Comparison of ENCODE assay signal across 9 cellular contexts in the genomic region with DNA sequence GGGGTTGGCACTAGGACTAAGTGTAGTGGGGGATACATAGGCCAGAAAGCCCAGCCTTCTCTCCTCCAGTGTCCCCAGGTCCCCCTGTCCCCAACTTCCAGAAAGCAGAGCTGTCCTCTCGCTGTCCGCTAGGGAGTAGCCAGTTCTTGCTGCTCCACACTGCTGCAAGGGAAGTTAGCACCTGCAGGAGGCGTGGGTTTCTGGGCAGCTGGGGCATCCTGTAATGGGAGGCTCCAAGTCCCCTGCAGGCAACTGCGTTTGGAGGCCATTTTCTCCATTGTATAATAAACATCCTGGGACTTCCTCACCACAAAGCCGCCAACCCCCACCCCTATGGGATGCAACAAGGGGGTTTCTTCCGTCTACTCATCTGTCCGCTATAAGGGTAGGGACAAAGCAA. TPM values are rescaled to one million over a fixed set of nuclear protein-coding genes. Genes with fewer than 3 reads are reported as not detected.
A peak's percentile ranks its signal among the peaks of the same experiment; 100 is the strongest.
DNase-seq lines count a peak whose midpoint lies in the region; ATAC-seq, FAIRE-seq and TF ChIP-seq lines count a peak whose summit lies in the region.
"Had no signal": no experiment of that assay in that cellular context is flagged by ENCODE, and none has a peak within 500 bp of the region (broad histone marks: within the 10 kb centered on the region; RNA-seq: fewer than 3 reads in every experiment).

No MANE protein-coding gene starts in this region.

- H2BK12ac ChIP-seq in H9 (ENCODE audit: insufficient read length, low read depth, low read length), result no peak overlapping the region

- no peak overlapping the region for H3K18ac ChIP-seq in H9 (ENCODE audit: insufficient read length, low read depth, low read length)

- H4K20me1 ChIP-seq in H9 (ENCODE audit: control insufficient read depth, insufficient read depth, insufficient read length), result no peaks in the 10 kb centered on the region

- no peak overlapping the region for H3T11ph ChIP-seq in H9 (ENCODE audit: low read length)

- H2BK5ac ChIP-seq in H9 (ENCODE audit: insufficient read length, low read length), result no peak overlapping the region

- H3K9me3 Mint-ChIP-seq in H9, result peaks cover 3% of the 10 kb centered on the region in 2 experiments; a peak in 2 of 5 replicates

- ATAC-seq in A549, result peak; percentile 87 to 93
- ATAC-seq in SK-N-SH treated with all-trans-retinoic acid at 6 μM for 48 hours, result peak; percentile 58
- no peak for ATAC-seq in GM21390 (IDR thresholded peaks at IDR 0.05; ENCODE audit: unreplicated experiment)
- ATAC-seq in gastroesophageal sphincter, result no peak
- ATAC-seq: GM12878 had no signal

- POLR2A ChIA-PET in A549 (lab: Yijun Ruan, JAX), result no interaction called here

- H3K79me2 ChIP-seq in H9 (ENCODE audit: insufficient read depth, low read length), result no peaks in the 10 kb centered on the region

- H2AFZ ChIP-seq in H9 (ENCODE audit: low read length), result no peak overlapping the region

- H3K4me1 Mint-ChIP-seq in H9, result peaks cover 29 to 38% of the 10 kb centered on the region in 2 experiments

- no peak overlapping the region for H3K9ac ChIP-seq in H9 (ENCODE audit: extremely low read depth, insufficient read length, low read length)
- H3K9ac ChIP-seq in iPS-15b (ENCODE audit: low read depth, low read length), result no peak overlapping the region

- no peak overlapping the region for H2BK15ac ChIP-seq in H9 (ENCODE audit: low read depth, low read length)

- no peak overlapping the region for H4K5ac ChIP-seq in H9 (ENCODE audit: insufficient read length, low read depth, low read length)

- H3K23me2 ChIP-seq in H9 (ENCODE audit: insufficient read length, low read depth, low read length, poor library complexity, severe bottlenecking), result peaks cover 16% of the 10 kb centered on the region

- peak; percentile 18 to 21; a peak in 1 of 5 replicates for TF ChIP-seq RAD21 in A549 (conservative IDR thresholded peaks at IDR 0.05 in 1 of 2, IDR thresholded peaks at IDR 0.05 in 1 of 2)

- peak overlapping the region in 2 of 3 experiments; percentile 9 to 59; a peak in 1 of 7 replicates for H3K27ac Mint-ChIP-seq in H9

- no peak overlapping the region for H4K8ac ChIP-seq in H9 (replicated peaks; ENCODE audit: insufficient read length, low read depth, low read length)

- no peak overlapping the region for H4K91ac ChIP-seq in H9 (ENCODE audit: insufficient read length, low read depth, low read length)

- DNase-seq in A549 (ENCODE audit: low read depth in 1 of 2, low spot score in 1 of 2), result peak; percentile 73 to 89
- peak; percentile 98 for DNase-seq in H9
- DNase-seq in effector CD4-positive, alpha-beta T cell, result no peak
- no peak for DNase-seq in mesenteric fat pad (ENCODE audit: low spot score)

- 0 out of 3 replicates have a peak, but pooled peaks cover 2% of the 10 kb centered on the region for H3K4me1 ChIP-seq in A549
- no peaks in the 10 kb centered on the region; the same call in 1 of the 2 replicates for H3K4me1 ChIP-seq in H9 (ENCODE audit: insufficient read depth, low read length)
- H3K4me1 ChIP-seq in iPS-15b (ENCODE audit: control insufficient read depth, insufficient read depth, low read length), result peaks cover 18% of the 10 kb centered on the region
- peaks cover 0 to 23% (median 16%) of the 10 kb centered on the region in 3 donors for H3K4me1 ChIP-seq in gastroesophageal sphincter

- WGBS in A549 (ENCODE audit: missing lambda C conversion rate), result 45% methylated on average over 7 of the region's 7 CpGs
- no CpG with 5 or more reads among the region's 7 CpGs for WGBS in H9 (ENCODE audit: extremely low coverage, insufficient read length, low lambda C conversion rate)
- 59 to 73% methylated on average over 3 of the region's 7 CpGs for WGBS in gastroesophageal sphincter (ENCODE audit: low coverage in 1 of 2), 2 donors

- no peak overlapping the region for H2BK120ac ChIP-seq in H9 (ENCODE audit: low read depth, low read length, poor library complexity, severe bottlenecking)

- no peak overlapping the region for H3K23ac ChIP-seq in H9 (ENCODE audit: insufficient read length, low read depth, low read length)

- no peaks in the 10 kb centered on the region for H3K79me1 ChIP-seq in H9 (ENCODE audit: insufficient read depth, low read depth, low read length, poor library complexity, severe bottlenecking)

- no peak overlapping the region for H3K14ac ChIP-seq in H9 (ENCODE audit: insufficient read depth, low read length)

- H3K36me3 ChIP-seq in iPS-15b (ENCODE audit: control insufficient read depth, insufficient read depth, low read length) (peaks cover 3% of the 10 kb centered on the region), gastroesophageal sphincter (no peaks in the 10 kb centered on the region)

- H3K27me3 Mint-ChIP-seq in H9 (ENCODE audit: low read depth), result peaks cover 64% of the 10 kb centered on the region

- no peak overlapping the region for H3K27ac ChIP-seq in A549
- H3K27ac ChIP-seq in H9 (ENCODE audit: insufficient read length, low read depth, low read length), result no peak overlapping the region
- no peak overlapping the region for H3K27ac ChIP-seq in gastroesophageal sphincter

- peaks cover 0 to 4% (median 3%) of the 10 kb centered on the region in 3 experiments; a peak in 2 of 7 replicates for H3K36me3 Mint-ChIP-seq in H9 (ENCODE audit: insufficient read depth in 1 of 3, low read depth in 3 of 3)

- TF ChIP-seq EP300 in A549 (IDR thresholded peaks at IDR 0.05) (no peak), gastroesophageal sphincter (IDR thresholded peaks at IDR 0.05) (no peak)

- H2AK5ac ChIP-seq in H9 (ENCODE audit: insufficient read length, low read length), result no peak overlapping the region

- CTCF ChIA-PET in A549 (lab: Yijun Ruan, JAX), result interaction anchor here (0.6 to 32.4 kb wide), 5 partner anchors 10 to 28 kb away, joined by 3 to 460 read pairs (median 5); no protein-coding TSS in a partner anchor

- H2BK20ac ChIP-seq in H9 (ENCODE audit: low read depth, low read length, poor library complexity, severe bottlenecking), result no peak overlapping the region

- H3K27me3 ChIP-seq in H9 (ENCODE audit: insufficient read depth, low read length), result peaks cover 5% of the 10 kb centered on the region; the same call in 1 of the 2 replicates
- H3K27me3 ChIP-seq in iPS-15b (ENCODE audit: control insufficient read depth, insufficient read depth, low read length), result peaks cover 23% of the 10 kb centered on the region
- H3K27me3 ChIP-seq in gastroesophageal sphincter, result peaks cover 68% of the 10 kb centered on the region

- no peak for FAIRE-seq in A549 (lab: Jason Lieb, UNC)
- FAIRE-seq: GM12878 had no signal

- H3K4me2 ChIP-seq in A549 (no peak overlapping the region), H9 (ENCODE audit: insufficient read depth, insufficient read length, low read length) (peak overlapping the region; percentile 72)

- H3K9me3 ChIP-seq in A549, result no peaks in the 10 kb centered on the region
- no peaks in the 10 kb centered on the region for H3K9me3 ChIP-seq in H9 (ENCODE audit: control insufficient read depth, low read depth, low read length)
- H3K9me3 ChIP-seq in iPS-15b (ENCODE audit: control insufficient read depth, insufficient read depth, low read length), result no peaks in the 10 kb centered on the region
- H3K9me3 ChIP-seq in gastroesophageal sphincter, result no peaks in the 10 kb centered on the region

- TF ChIP-seq CTCF in A549 (IDR thresholded peaks at IDR 0.05) (peak; percentile 24; the same call in 2 of the 3 replicates), H9 (conservative IDR thresholded peaks at IDR 0.05) (peak; percentile 75), gastroesophageal sphincter (IDR thresholded peaks at IDR 0.05) (no peak)

- TF ChIP-seq POLR2A in A549 (IDR thresholded peaks at IDR 0.05; ENCODE audit: low read length) (no peak), gastroesophageal sphincter (IDR thresholded peaks at IDR 0.05) (no peak)

- H3K4me3 ChIP-seq in A549, result no peak overlapping the region
- H3K4me3 ChIP-seq in iPS-15b (ENCODE audit: low read depth, low read length), result peak overlapping the region; percentile 79
- H3K4me3 ChIP-seq in gastroesophageal sphincter, result no peak overlapping the region
- H3K4me3 ChIP-seq: GM12878 had no signal

- H3K4ac ChIP-seq in H9 (ENCODE audit: low read depth, low read length), result no peak overlapping the region

- peak overlapping the region; percentile 72 to 93 for H3K4me3 Mint-ChIP-seq in H9

- H3K56ac ChIP-seq in H9 (ENCODE audit: insufficient read length, low read depth, low read length), result no peak overlapping the region

TF ChIP-seq in A549, 52 proteins besides CTCF, POLR2A, EP300 and RAD21:
- TF ChIP-seq RFX5 (IDR thresholded peaks at IDR 0.05) (no peak), MAX (IDR thresholded peaks at IDR 0.05) (peak; percentile 32; the same call in 1 of the 2 replicates)
TF ChIP-seq in A549: peak in this region for 1.

TF ChIP-seq in SK-N-SH treated with all-trans-retinoic acid at 6 μM for 48 hours, 23 proteins besides CTCF, POLR2A, EP300 and RAD21 (continues in another document):
- TF ChIP-seq OSR1 (CRISPR knock-in tag; IDR thresholded peaks at IDR 0.05) (no peak), ZNF8 (CRISPR knock-in tag; IDR thresholded peaks at IDR 0.05) (no peak), ZFP30 (CRISPR knock-in tag; IDR thresholded peaks at IDR 0.05) (no peak), ZC3H10 (CRISPR knock-in tag; IDR thresholded peaks at IDR 0.05) (no peak), RARB (CRISPR knock-in tag; IDR thresholded peaks at IDR 0.05) (no peak), ZNF70 (CRISPR knock-in tag; IDR thresholded peaks at IDR 0.05) (no peak)

RNA-seq across cellular contexts. Expression of gene RPRML, which starts 1.7 kb away (rescaled TPM):
- polyA plus RNA-seq in A549 (2011; rRNA removed) (0.10 TPM in 1 of 2 replicates, not detected in the other), A549 (2017; fragmentation: RNase III; extraction: RNeasy Plus Mini Kit Qiagen cat#74134 plus additional on column Dnase treatment) (0.10 to 0.22 TPM (median 0.20 TPM) in 3 replicates)
- polyA plus RNA-seq in A549 (2012; cell fraction: cytosol; rRNA removed), result 0.50 and 0.62 TPM in 2 replicates
- polyA plus RNA-seq in A549 (2012; cell fraction: nucleus; rRNA removed), result 0.26 and 0.48 TPM in 2 replicates
- not detected in 2 replicates for polyA minus RNA-seq in A549 (2011; rRNA and poly(A)+ RNA removed)
- total RNA-seq in H9 (2021) (1.3 and 1.4 TPM in 2 replicates), mesenteric fat pad (not detected), gastroesophageal sphincter (1 to 10 TPM in 2 of 4 donors, not detected in 2; 1.1 to 1.8 TPM)
- total RNA-seq: GM12878 had no signal
- polyA plus RNA-seq: GM12878 had no signal

RNA-seq across cellular contexts. Expression of gene GOSR2, which starts 54.4 kb away (rescaled TPM):
- 68.3 and 71.2 TPM in 2 replicates for polyA plus RNA-seq in A549 (2011; rRNA removed)
- polyA plus RNA-seq in A549 (2012; cell fraction: cytosol; rRNA removed), result 38.4 and 41.0 TPM in 2 replicates
- polyA plus RNA-seq in A549 (2012; cell fraction: nucleus; rRNA removed), result 31.9 and 43.3 TPM in 2 replicates
- polyA plus RNA-seq in A549 (2017; fragmentation: RNase III; extraction: RNeasy Plus Mini Kit Qiagen cat#74134 plus additional on column Dnase treatment), result 36.9 to 39.2 TPM (median 37.6 TPM) in 3 replicates
- 85.9 and 103 TPM in 2 replicates for polyA minus RNA-seq in A549 (2011; rRNA and poly(A)+ RNA removed)
- total RNA-seq in H9 (2021), result 48.9 and 53.5 TPM in 2 replicates
- 60.8 TPM for total RNA-seq in mesenteric fat pad
- total RNA-seq in gastroesophageal sphincter, result 10 to 100 TPM; 37.8 to 53.1 (median 45.5) TPM

Comparison
In these comparisons a context has a peak if more than half of its experiments do, and no peak if none do; other contexts are left out.
1. ATAC-seq: peak in A549 (2 of 2) and SK-N-SH treated with all-trans-retinoic acid at 6 μM for 48 hours (single experiment); none in GM21390 (single experiment) and gastroesophageal sphincter (single experiment).
2. DNase-seq: peak in A549 (2 of 2) and H9 (single experiment); none in effector CD4-positive, alpha-beta T cell (single experiment) and mesenteric fat pad (single experiment).
3. CTCF ChIP-seq: peak in A549 (single experiment) and H9 (single experiment); none in gastroesophageal sphincter (0 of 4).